In the genomic region with DNA sequence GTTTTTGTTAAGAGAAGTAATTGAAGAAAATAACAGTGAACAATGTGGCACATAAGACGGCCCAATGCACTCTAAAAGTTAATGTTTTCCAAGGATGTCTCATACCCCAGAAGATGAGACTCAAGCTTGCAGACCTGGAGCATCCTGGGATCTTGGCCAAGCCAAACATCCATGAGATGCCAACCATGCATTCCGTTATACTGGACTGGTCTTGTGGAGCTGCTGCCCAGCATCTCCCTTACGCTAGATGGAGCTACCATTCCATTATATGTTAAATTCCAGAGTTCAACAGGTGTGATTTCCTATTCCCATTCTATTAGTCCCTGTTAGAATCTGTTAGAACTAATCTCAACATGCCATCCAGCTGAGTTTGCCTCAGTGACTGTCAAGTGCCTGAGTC, we compare ENCODE assay signal across 8 cellular contexts.
DNase-seq lines count a peak whose midpoint lies in the region; ATAC-seq and TF ChIP-seq lines count a peak whose summit lies in the region.

No MANE protein-coding gene starts in this region.

- TF ChIP-seq CTCF in VCaP (conservative IDR thresholded peaks at IDR 0.05): peak; percentile 92

- peak; percentile 64 for DNase-seq in COLO829 (ENCODE audit: low spot score)
- DNase-seq in HK-2 (ENCODE audit: unreplicated experiment): peak; percentile 59
- peak; percentile 97 for DNase-seq in kidney tubule cell (ENCODE audit: low spot score)
- no peak for DNase-seq in activated naive CD4-positive, alpha-beta T cell treated with Interleukin-2 at 50 U/mL for 16 hours
- no peak for DNase-seq in hypothalamus (lab: John Stamatoyannopoulos, UW)

- ATAC-seq in GM19397 (IDR thresholded peaks at IDR 0.05; ENCODE audit: unreplicated experiment): no peak
- ATAC-seq in HG02884 (IDR thresholded peaks at IDR 0.05; ENCODE audit: unreplicated experiment): no peak

- no peak overlapping the region for H3K27ac ChIP-seq in VCaP

Comparison
In these comparisons a context has a peak if more than half of its experiments do, and no peak if none do; other contexts are left out.
1. DNase-seq: peak in COLO829 (single experiment), HK-2 (single experiment) and kidney tubule cell (single experiment); none in activated naive CD4-positive, alpha-beta T cell treated with Interleukin-2 at 50 U/mL for 16 hours (single experiment) and hypothalamus (0 of 51).